9 cellular contexts compared by ENCODE assay signal in genomic region chr20:46111028-46111835, GRCh38. TPM values are rescaled to one million over a fixed set of nuclear protein-coding genes. Genes with fewer than 3 reads are reported as not detected.
DNase-seq lines count a peak whose midpoint lies in the region; ATAC-seq and TF ChIP-seq lines count a peak whose summit lies in the region.
"Had no signal": no experiment of that assay in that cellular context is flagged by ENCODE, and none has a peak within 500 bp of the region (broad histone marks: within the 10 kb centered on the region; RNA-seq: fewer than 3 reads in every experiment).

No MANE protein-coding gene starts in this region.

- WGBS in sigmoid colon, 2 donors, result 39 to 52% methylated on average over 5 of the region's 5 CpGs

- no peak overlapping the region for H3K27ac Mint-ChIP-seq in activated T-helper 17 cell treated with anti-CD3 and anti-CD28 coated beads, Interleukin-2, amount 50 U/mL, for 72 hours

- H3K36me3 Mint-ChIP-seq in activated T-helper 17 cell treated with anti-CD3 and anti-CD28 coated beads, Interleukin-2, amount 50 U/mL, for 72 hours (ENCODE audit: low read depth), result no peaks in the 10 kb centered on the region

- no peak overlapping the region for H3K27ac ChIP-seq in sigmoid colon
- H3K27ac ChIP-seq: A549 had no signal

- H3K4me1 Mint-ChIP-seq in activated T-helper 17 cell treated with anti-CD3 and anti-CD28 coated beads, Interleukin-2, amount 50 U/mL, for 72 hours, result peaks cover 5% of the 10 kb centered on the region

- TF ChIP-seq EP300 in sigmoid colon (IDR thresholded peaks at IDR 0.05), result no peak

- H3K27me3 Mint-ChIP-seq in activated T-helper 17 cell treated with anti-CD3 and anti-CD28 coated beads, Interleukin-2, amount 50 U/mL, for 72 hours, result peaks cover 46% of the 10 kb centered on the region

- no peak overlapping the region for H3K4me3 ChIP-seq in sigmoid colon
- H3K4me3 ChIP-seq: A549 had no signal

- in situ Hi-C loops in G401 (cut with HindIII; ENCODE audit: low sequenced_read_pairs), result no loop called here

- H3K9me3 ChIP-seq in sigmoid colon, result no peaks in the 10 kb centered on the region
- H3K9me3 ChIP-seq: A549 had no signal

- DNase-seq in NCI-H82 (lab: John Stamatoyannopoulos, UW), result peak; percentile 44
- no peak for DNase-seq in NCI-H82 treated with DMSO at 0.1 percent for 48 hours (lab: John Stamatoyannopoulos, UW; ENCODE audit: unreplicated experiment)
- peak; percentile 74 for DNase-seq in sigmoid colon
- no peak for DNase-seq in kidney glomerular epithelial cell (lab: John Stamatoyannopoulos, UW)
- no peak for DNase-seq in GDM1 (lab: John Stamatoyannopoulos, UW)
- no peak for DNase-seq in G401 (ENCODE audit: low spot score)

- no peaks in the 10 kb centered on the region for H3K4me1 ChIP-seq in sigmoid colon
- H3K4me1 ChIP-seq: A549 had no signal

- peaks cover 0 to 23% (median 0%) of the 10 kb centered on the region in 3 donors for H3K27me3 ChIP-seq in sigmoid colon

- H3K4me3 Mint-ChIP-seq in activated T-helper 17 cell treated with anti-CD3 and anti-CD28 coated beads, Interleukin-2, amount 50 U/mL, for 72 hours, result no peak overlapping the region

- TF ChIP-seq CTCF in sigmoid colon (IDR thresholded peaks at IDR 0.05), result no peak

- no peak for TF ChIP-seq POLR2A in sigmoid colon (IDR thresholded peaks at IDR 0.05)

- peak; percentile 50 for ATAC-seq in HG02973 (IDR thresholded peaks at IDR 0.05; ENCODE audit: unreplicated experiment)
- peak; percentile 89 for ATAC-seq in activated T-helper 17 cell treated with anti-CD3 and anti-CD28 coated beads, Interleukin-2, amount 50 U/mL, for 72 hours (replicated peaks)
- ATAC-seq: A549 had no signal

- H3K9me3 Mint-ChIP-seq in activated T-helper 17 cell treated with anti-CD3 and anti-CD28 coated beads, Interleukin-2, amount 50 U/mL, for 72 hours, result no peaks in the 10 kb centered on the region

- no peaks in the 10 kb centered on the region for H3K36me3 ChIP-seq in sigmoid colon

- intact Hi-C loops in sigmoid colon (cut with DNase I), result no loop called here

RNA-seq across cellular contexts. Expression of gene CD40, which starts 6.9 kb away (rescaled TPM):
- 1 to 10 TPM; 1.5 to 7.8 TPM for total RNA-seq in activated T-helper 17 cell treated with anti-CD3 and anti-CD28 coated beads, Interleukin-2, amount 50 U/mL, for 72 hours
- 10 to 100 TPM in 2 of 4 donors, 1 to 10 TPM in 2; 5.0 to 15.6 (median 11.1) TPM for total RNA-seq in sigmoid colon
- polyA plus RNA-seq in sigmoid colon, result 10 to 100 TPM in 1 of 3 donors, 1 to 10 TPM in 2; 3.6 to 25.2 (median 7.9) TPM
- 0.10 TPM in 1 of 2 replicates, not detected in the other for total RNA-seq in G401 (2014; rRNA removed; shearing (Covaris generic))

RNA-seq across cellular contexts. Expression of gene NCOA5, which starts 21.5 kb away (rescaled TPM):
- 10 to 100 TPM; 16.4 to 31.6 TPM for total RNA-seq in activated T-helper 17 cell treated with anti-CD3 and anti-CD28 coated beads, Interleukin-2, amount 50 U/mL, for 72 hours
- 10 to 100 TPM; 22.4 to 39.2 (median 29.5) TPM for total RNA-seq in sigmoid colon
- 10 to 100 TPM; 10.6 to 19.5 (median 11.4) TPM for polyA plus RNA-seq in sigmoid colon
- 7.4 and 13.7 TPM in 2 replicates for total RNA-seq in G401 (2014; rRNA removed; shearing (Covaris generic))

Comparison
In these comparisons a context has a peak if more than half of its experiments do, and no peak if none do; other contexts are left out.
1. DNase-seq: peak in NCI-H82 (single experiment) and sigmoid colon (single experiment); none in NCI-H82 treated with DMSO at 0.1 percent for 48 hours (single experiment), kidney glomerular epithelial cell (single experiment), GDM1 (single experiment) and G401 (single experiment).